In the genomic region with DNA sequence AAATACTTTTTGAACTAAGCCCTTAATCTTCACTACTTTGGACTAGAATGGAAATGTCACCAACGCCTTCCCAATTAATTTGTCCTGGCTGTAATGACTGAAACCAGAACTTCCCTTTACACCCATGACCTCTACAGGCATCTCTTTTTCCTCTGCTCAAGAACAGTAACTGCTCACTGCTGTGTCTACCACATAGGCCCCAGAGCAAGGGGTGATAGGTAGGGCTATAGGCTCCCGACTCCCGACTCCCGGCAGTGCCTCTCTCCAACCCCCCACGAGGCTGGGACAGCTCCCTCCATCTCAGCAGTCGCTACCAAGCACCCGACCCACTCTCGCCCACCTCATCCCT, we compare ENCODE assay signal across 8 cellular contexts. TPM values are rescaled to one million over a fixed set of nuclear protein-coding genes. Genes with fewer than 3 reads are reported as not detected.
DNase-seq lines count a peak whose midpoint lies in the region; ATAC-seq and TF ChIP-seq lines count a peak whose summit lies in the region.

No MANE protein-coding gene starts in this region.

- 4% methylated on average over 8 of the region's 8 CpGs for WGBS in thymus

- peak; percentile 46 for ATAC-seq in GM19372 (IDR thresholded peaks at IDR 0.05; ENCODE audit: low read depth, unreplicated experiment)
- ATAC-seq in HG03378 (IDR thresholded peaks at IDR 0.05; ENCODE audit: unreplicated experiment): peak; percentile 40
- peak; percentile 56 for ATAC-seq in left colon

- H3K27me3 ChIP-seq in BJ (ENCODE audit: control insufficient read depth, insufficient read depth, low read length) (no peaks in the 10 kb centered on the region), adipocyte (replicated peaks; ENCODE audit: control insufficient read depth, insufficient read depth, low read length) (no peaks in the 10 kb centered on the region), thymus (ENCODE audit: control insufficient read depth, insufficient read depth) (no peaks in the 10 kb centered on the region)

- CTCF ChIA-PET in BJ (lab: Yijun Ruan, JAX): no interaction called here

- H3K4me3 ChIP-seq in BJ (ENCODE audit: low read depth, low read length): peak overlapping the region; percentile 60
- peak overlapping the region; percentile 92 for H3K4me3 ChIP-seq in adipocyte (ENCODE audit: low read length)
- peak overlapping the region; percentile 69 for H3K4me3 ChIP-seq in thymus (ENCODE audit: low read length)

- POLR2A ChIA-PET in BJ (lab: Charles Lee): no interaction called here

- DNase-seq in BJ (ENCODE audit: low read depth): no peak
- no peak for DNase-seq in adipocyte (ENCODE audit: low read depth)
- DNase-seq in left colon: no peak
- DNase-seq in kidney tubule cell (ENCODE audit: low spot score): no peak
- no peak for DNase-seq in foreskin melanocyte

- peaks cover 5% of the 10 kb centered on the region for H3K4me1 ChIP-seq in adipocyte (ENCODE audit: control insufficient read depth, insufficient read depth, low read length)
- H3K4me1 ChIP-seq in thymus (ENCODE audit: control insufficient read depth, insufficient read depth, low read length): peaks cover 2% of the 10 kb centered on the region

- no peak for TF ChIP-seq CTCF in BJ (IDR thresholded peaks at IDR 0.05; ENCODE audit: insufficient read depth, low read depth, low read length)

- intact Hi-C loops in left colon (cut with DNase I, micrococcal nuclease): loop anchor here in 1 of 2 donors (5.0 to 10.0 kb wide), 2 partner anchors 257 to 271 kb away; a partner anchor contains a TSS

- H3K36me3 ChIP-seq in BJ (ENCODE audit: control insufficient read depth, insufficient read depth, low read length): no peaks in the 10 kb centered on the region
- H3K36me3 ChIP-seq in adipocyte (ENCODE audit: control insufficient read depth, insufficient read depth, low read length, severe bottlenecking): no peaks in the 10 kb centered on the region
- H3K36me3 ChIP-seq in thymus (ENCODE audit: control insufficient read depth, insufficient read depth): no peaks in the 10 kb centered on the region

- H3K9ac ChIP-seq in adipocyte (ENCODE audit: low read length): peak overlapping the region; percentile 90

- H3K9me3 ChIP-seq in adipocyte (ENCODE audit: control insufficient read depth, low read length) (no peaks in the 10 kb centered on the region), thymus (ENCODE audit: control insufficient read depth) (no peaks in the 10 kb centered on the region)

- H3K27ac ChIP-seq in thymus (ENCODE audit: low read depth): peak overlapping the region; percentile 81

RNA-seq across cellular contexts. Expression of a gene that starts 0.4 kb away (rescaled TPM):
- polyA plus RNA-seq in BJ (2011; rRNA removed): 0.12 and 0.53 TPM in 2 replicates
- 0.26 and 0.66 TPM in 2 replicates for polyA minus RNA-seq in BJ (2011; rRNA and poly(A)+ RNA removed)
- 1 to 10 TPM; 1.1 to 2.1 TPM for total RNA-seq in left colon
- 1.0 TPM for polyA plus RNA-seq in thymus
